Comparison of ENCODE assay signal across 15 cellular contexts in the genomic region with DNA sequence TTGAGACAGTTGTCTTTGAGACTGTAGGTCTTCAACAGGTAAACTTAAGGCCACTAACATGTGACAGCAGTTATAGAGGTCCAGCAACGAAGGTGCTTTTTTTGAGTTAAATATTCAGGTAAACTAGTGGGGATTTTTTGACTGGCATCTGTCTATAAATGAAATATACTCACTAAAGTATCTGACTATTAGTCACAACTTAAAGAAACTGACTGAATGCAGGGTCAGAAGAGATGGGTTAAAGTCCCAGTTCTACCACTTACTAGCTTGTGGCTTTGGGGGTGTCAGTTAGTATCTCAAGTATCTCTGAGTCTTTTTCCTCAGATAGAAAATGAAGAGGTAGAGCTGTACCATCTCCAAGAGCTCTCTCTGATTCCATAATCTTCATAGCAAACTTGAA. TPM values are rescaled to one million over a fixed set of nuclear protein-coding genes. Genes with fewer than 3 reads are reported as not detected.
DNase-seq lines count a peak whose midpoint lies in the region; ATAC-seq and TF ChIP-seq lines count a peak whose summit lies in the region.
"Had no signal": no experiment of that assay in that cellular context is flagged by ENCODE, and none has a peak within 500 bp of the region (broad histone marks: within the 10 kb centered on the region; RNA-seq: fewer than 3 reads in every experiment).

No MANE protein-coding gene starts in this region.

- CTCF ChIA-PET in CD4-positive, alpha-beta memory T cell (lab: Charles Lee; ENCODE audit: partially characterized antibody): interaction anchor here (1.6 kb wide), 1 partner anchor 20 kb away, joined by 4 read pairs; no protein-coding TSS in a partner anchor

- no peaks in the 10 kb centered on the region for H3K27me3 ChIP-seq in esophagus squamous epithelium
- H3K27me3 ChIP-seq in upper lobe of left lung: no peaks in the 10 kb centered on the region
- H3K27me3 ChIP-seq in CD4-positive, alpha-beta memory T cell (ENCODE audit: insufficient read depth, low read length): no peaks in the 10 kb centered on the region
- H3K27me3 ChIP-seq: cardiac muscle cell had no signal

- POLR2A ChIA-PET in CD4-positive, alpha-beta memory T cell (lab: Charles Lee; ENCODE audit: partially characterized antibody): no interaction called here

- WGBS in esophagus squamous epithelium, 2 donors: 93 to 94% methylated on average over 1 of the region's 1 CpG
- WGBS in upper lobe of left lung, 2 donors: 82 to 90% methylated on average over 1 of the region's 1 CpG

- H3K27me3 Mint-ChIP-seq in CD4-positive, alpha-beta memory T cell: no peaks in the 10 kb centered on the region
- H3K27me3 Mint-ChIP-seq: CD4-positive, CD25-positive, alpha-beta regulatory T cell; stimulated activated memory B cell treated with anti-CD40 and anti-IgM and Interleukin-4, amounts not matched to agents 10 μg/mL and 1 μg/mL and 100 μg/mL, for 72 hours had no signal

- no peak for TF ChIP-seq EP300 in upper lobe of left lung (IDR thresholded peaks at IDR 0.05)

- H3K27ac ChIP-seq in esophagus squamous epithelium: peak overlapping the region; percentile 42 to 85 (median 78)
- H3K27ac ChIP-seq in upper lobe of left lung: no peak overlapping the region
- H3K27ac ChIP-seq in CD4-positive, alpha-beta memory T cell (ENCODE audit: low read depth, low read length): no peak overlapping the region
- H3K27ac ChIP-seq: cardiac muscle cell had no signal

- ATAC-seq in GM18511 (IDR thresholded peaks at IDR 0.05; ENCODE audit: unreplicated experiment) (peak; percentile 71), GM21529 (IDR thresholded peaks at IDR 0.05; ENCODE audit: unreplicated experiment) (peak; percentile 35), HG03460 (IDR thresholded peaks at IDR 0.05; ENCODE audit: unreplicated experiment) (peak; percentile 55), upper lobe of left lung (ENCODE audit: low FRiP score in 2 of 2) (no peak), left cardiac atrium (no peak)
- ATAC-seq: stimulated activated memory B cell treated with anti-CD40 and anti-IgM and Interleukin-4, amounts not matched to agents 10 μg/mL and 1 μg/mL and 100 μg/mL, for 72 hours had no signal

- no peak for DNase-seq in esophagus squamous epithelium (lab: John Stamatoyannopoulos, UW)
- DNase-seq in medulla oblongata (ENCODE audit: extremely low spot score): no peak
- DNase-seq in upper lobe of left lung: no peak
- DNase-seq in CD4-positive, alpha-beta memory T cell: no peak
- no peak for DNase-seq in left cardiac atrium
- DNase-seq: activated CD8-positive, alpha-beta memory T cell treated with anti-CD3 and anti-CD28 coated beads, Interleukin-2, amount 50 U/mL, for 4 hours; NCI-H1105; NCI-H510A had no signal

- H3K9me3 Mint-ChIP-seq in CD4-positive, alpha-beta memory T cell: no peaks in the 10 kb centered on the region
- H3K9me3 Mint-ChIP-seq: CD4-positive, CD25-positive, alpha-beta regulatory T cell; stimulated activated memory B cell treated with anti-CD40 and anti-IgM and Interleukin-4, amounts not matched to agents 10 μg/mL and 1 μg/mL and 100 μg/mL, for 72 hours had no signal

- no peak overlapping the region for H3K4me3 Mint-ChIP-seq in CD4-positive, alpha-beta memory T cell
- H3K4me3 Mint-ChIP-seq: CD4-positive, CD25-positive, alpha-beta regulatory T cell; stimulated activated memory B cell treated with anti-CD40 and anti-IgM and Interleukin-4, amounts not matched to agents 10 μg/mL and 1 μg/mL and 100 μg/mL, for 72 hours had no signal

- no peak for TF ChIP-seq CTCF in esophagus squamous epithelium (IDR thresholded peaks at IDR 0.05)
- TF ChIP-seq CTCF in upper lobe of left lung (IDR thresholded peaks at IDR 0.05): no peak

- H3K9me3 ChIP-seq in esophagus squamous epithelium (no peaks in the 10 kb centered on the region), upper lobe of left lung (no peaks in the 10 kb centered on the region)
- no peaks in the 10 kb centered on the region for H3K9me3 ChIP-seq in CD4-positive, alpha-beta memory T cell (ENCODE audit: control insufficient read depth in 1 of 2, low read length in 2 of 2)

- peaks cover 0 to 90% (median 4%) of the 10 kb centered on the region in 3 donors for H3K36me3 ChIP-seq in esophagus squamous epithelium
- peaks cover 0 to 59% (median 9%) of the 10 kb centered on the region in 4 donors for H3K36me3 ChIP-seq in upper lobe of left lung
- H3K36me3 ChIP-seq in CD4-positive, alpha-beta memory T cell (ENCODE audit: insufficient read depth, low read length): peaks cover 11% of the 10 kb centered on the region

- intact Hi-C loops in esophagus squamous epithelium (cut with DNase I) (no loop called here), left cardiac atrium (cut with DNase I) (no loop called here)
- intact Hi-C loops in CD4-positive, alpha-beta memory T cell (cut with micrococcal nuclease): no loop called here

- TF ChIP-seq POLR2A in esophagus squamous epithelium (IDR thresholded peaks at IDR 0.05) (no peak), upper lobe of left lung (IDR thresholded peaks at IDR 0.05) (no peak)

- H3K4me1 Mint-ChIP-seq in CD4-positive, alpha-beta memory T cell: peaks cover 0 to 3% (median under 1%) of the 10 kb centered on the region in 4 donors
- H3K4me1 Mint-ChIP-seq: stimulated activated memory B cell treated with anti-CD40 and anti-IgM and Interleukin-4, amounts not matched to agents 10 μg/mL and 1 μg/mL and 100 μg/mL, for 72 hours had no signal

- H3K27ac Mint-ChIP-seq in CD4-positive, alpha-beta memory T cell: no peak overlapping the region
- H3K27ac Mint-ChIP-seq: CD4-positive, CD25-positive, alpha-beta regulatory T cell; stimulated activated memory B cell treated with anti-CD40 and anti-IgM and Interleukin-4, amounts not matched to agents 10 μg/mL and 1 μg/mL and 100 μg/mL, for 72 hours had no signal

- H3K4me1 ChIP-seq in esophagus squamous epithelium (peaks cover 0 to 59% (median 5%) of the 10 kb centered on the region in 3 donors), upper lobe of left lung (no peaks in the 10 kb centered on the region)
- H3K4me1 ChIP-seq in CD4-positive, alpha-beta memory T cell (ENCODE audit: insufficient read depth, low read length): no peaks in the 10 kb centered on the region

- H3K4me3 ChIP-seq in esophagus squamous epithelium (no peak overlapping the region), upper lobe of left lung (no peak overlapping the region)
- no peak overlapping the region for H3K4me3 ChIP-seq in CD4-positive, alpha-beta memory T cell (ENCODE audit: low read length in 2 of 2)
- H3K4me3 ChIP-seq: cardiac muscle cell, lung had no signal

- H3K36me3 Mint-ChIP-seq in CD4-positive, alpha-beta memory T cell: peaks cover 21 to 64% of the 10 kb centered on the region in 2 donors

RNA-seq across cellular contexts. Expression of a gene that starts 18.0 kb away (rescaled TPM):
- total RNA-seq in esophagus squamous epithelium (10 to 100 TPM; 11.8 to 30.6 (median 24.2) TPM), upper lobe of left lung (10 to 100 TPM; 15.5 to 24.7 (median 18.2) TPM), left cardiac atrium (10 to 100 TPM; 23.5 to 28.7 TPM)
- 10 to 100 TPM; 23.4 to 25.1 TPM for total RNA-seq in CD4-positive, alpha-beta memory T cell
- polyA plus RNA-seq in CD4-positive, alpha-beta memory T cell: 1 to 10 TPM; 5.3 to 8.9 TPM

RNA-seq across cellular contexts. Expression of a gene that starts 18.9 kb away (rescaled TPM):
- 10 to 100 TPM; 48.0 to 74.5 (median 61.1) TPM for total RNA-seq in esophagus squamous epithelium
- total RNA-seq in upper lobe of left lung: 10 to 100 TPM in 5 of 6 donors, 1 to 10 TPM in 1; 4.2 to 29.0 (median 16.0) TPM
- 10 to 100 TPM; 31.1 to 32.8 TPM for total RNA-seq in CD4-positive, alpha-beta memory T cell
- 100 to 1,000 TPM in 1 of 2 donors, 10 to 100 TPM in 1; 96.6 to 136 TPM for polyA plus RNA-seq in CD4-positive, alpha-beta memory T cell
- 100 to 1,000 TPM; 118 to 144 TPM for total RNA-seq in left cardiac atrium

RNA-seq across cellular contexts. Expression of a gene that starts 40.0 kb away (rescaled TPM):
- total RNA-seq in esophagus squamous epithelium (1,000 to 10,000 TPM; 1,851 to 3,432 (median 2,556) TPM), upper lobe of left lung (10 to 100 TPM in 5 of 6 donors, 1 to 10 TPM in 1; 6.0 to 40.5 (median 16.4) TPM), left cardiac atrium (1 to 10 TPM; 3.8 to 9.3 TPM)
- under 1 TPM; 0.61 TPM for total RNA-seq in CD4-positive, alpha-beta memory T cell
- not detected for polyA plus RNA-seq in CD4-positive, alpha-beta memory T cell
- total RNA-seq: cardiac muscle cell; CD4-positive, CD25-positive, alpha-beta regulatory T cell had no signal
- polyA plus RNA-seq: cardiac muscle cell had no signal

RNA-seq across cellular contexts. Expression of a gene that starts 50.8 kb away (rescaled TPM):
- total RNA-seq in esophagus squamous epithelium (1 to 10 TPM in 3 of 4 donors, under 1 TPM in 1; 0.57 to 4.6 (median 2.1) TPM), upper lobe of left lung (1 to 10 TPM; 2.0 to 8.4 (median 5.4) TPM), left cardiac atrium (1 to 10 TPM; 3.2 to 3.5 TPM)
- total RNA-seq in CD4-positive, alpha-beta memory T cell: 10 to 100 TPM; 19.2 to 19.4 TPM
- polyA plus RNA-seq in CD4-positive, alpha-beta memory T cell: 1 to 10 TPM; 1.0 to 2.3 TPM

Comparison
In these comparisons a context has a peak if more than half of its experiments do, and no peak if none do; other contexts are left out.
1. ATAC-seq: peak in GM18511 (single experiment), GM21529 (single experiment) and HG03460 (single experiment); none in upper lobe of left lung (0 of 2) and left cardiac atrium (0 of 2).
2. H3K27ac ChIP-seq: peak in esophagus squamous epithelium (4 of 4); none in upper lobe of left lung (0 of 4) and CD4-positive, alpha-beta memory T cell (single experiment).
3. RNA of a gene that starts 40.0 kb away (total RNA-seq): 1,851 to 3,432 TPM in esophagus squamous epithelium; 6.0 to 40.5 TPM in upper lobe of left lung, 3.8 to 9.3 TPM in left cardiac atrium and 0.61 TPM in CD4-positive, alpha-beta memory T cell; every median in the first group is over 10 times any median in the second.